ENCODE assay signal across 10 cellular contexts in the genomic region with DNA sequence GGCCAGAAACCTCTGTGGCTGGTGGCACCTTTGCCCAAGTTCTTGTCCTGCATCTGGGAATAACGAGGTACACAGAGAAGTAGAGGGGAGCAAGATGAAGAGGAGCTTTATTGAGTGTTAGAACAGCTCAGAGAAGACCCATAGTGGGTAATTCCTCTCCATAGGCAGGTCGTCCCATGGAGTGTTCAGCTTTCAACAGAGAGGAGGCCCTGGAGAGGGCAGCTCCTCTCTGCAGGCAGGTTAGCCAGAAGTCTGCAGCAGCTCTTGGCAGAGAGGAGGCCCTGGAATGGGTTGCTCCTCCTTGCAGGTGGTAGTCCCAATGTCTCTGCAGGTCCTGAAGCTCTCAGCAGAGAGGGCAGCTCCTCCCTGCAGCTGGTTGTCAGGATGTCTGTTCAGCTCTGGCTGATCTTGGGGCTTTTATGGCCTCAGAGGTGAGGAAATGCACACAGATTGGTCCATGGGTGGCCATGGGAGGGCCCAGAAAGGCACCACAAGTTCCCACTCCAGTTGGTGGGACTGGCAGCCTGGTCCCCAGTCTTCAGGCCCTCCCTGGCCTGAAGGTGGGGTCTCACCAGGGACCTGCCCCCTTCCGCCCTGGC.
DNase-seq lines count a peak whose midpoint lies in the region; ATAC-seq lines count a peak whose summit lies in the region.
"Had no signal": no experiment of that assay in that cellular context is flagged by ENCODE, and none has a peak within 500 bp of the region (broad histone marks: within the 10 kb centered on the region; RNA-seq: fewer than 3 reads in every experiment).

No MANE protein-coding gene starts in this region.

- no peaks in the 10 kb centered on the region for H3K36me3 Mint-ChIP-seq in CD4-positive, CD25-positive, alpha-beta regulatory T cell
- no peaks in the 10 kb centered on the region for H3K36me3 Mint-ChIP-seq in activated CD8-positive, alpha-beta T cell treated with anti-CD3 and anti-CD28 coated beads, Interleukin-2, amount 10 ng/mL, durations not matched to agents 7 days and 5 days (ENCODE audit: low read depth)

- H3K36me3 ChIP-seq in CD4-positive, CD25-positive, alpha-beta regulatory T cell (ENCODE audit: control insufficient read depth, insufficient read depth, low read length), result no peaks in the 10 kb centered on the region
- H3K36me3 ChIP-seq: SJSA1 had no signal

- peak overlapping the region in 3 of 4 donors; percentile 6 to 81 (median 62) for H3K4me3 Mint-ChIP-seq in CD4-positive, CD25-positive, alpha-beta regulatory T cell
- no peak overlapping the region for H3K4me3 Mint-ChIP-seq in activated CD8-positive, alpha-beta T cell treated with anti-CD3 and anti-CD28 coated beads, Interleukin-2, amount 10 ng/mL, durations not matched to agents 7 days and 5 days

- POLR2A ChIA-PET in activated CD8-positive, alpha-beta T cell treated with anti-CD3 and anti-CD28 coated beads, Interleukin-2, amount 10 ng/mL, durations not matched to agents 7 days and 5 days (lab: Charles Lee), result interaction anchor here (0.7 to 1.1 kb wide), 4 partner anchors 18 to 33 kb away, joined by 3 read pairs; no protein-coding TSS in a partner anchor

- no peaks in the 10 kb centered on the region for H3K9me3 ChIP-seq in CD4-positive, CD25-positive, alpha-beta regulatory T cell (ENCODE audit: control insufficient read depth in 2 of 2, low read length in 2 of 2)
- H3K9me3 ChIP-seq: SJSA1 had no signal

- peak; percentile 44 to 55 for ATAC-seq in CD4-positive, CD25-positive, alpha-beta regulatory T cell (ENCODE audit: low read depth in 2 of 2)
- ATAC-seq in GM18909 (IDR thresholded peaks at IDR 0.05; ENCODE audit: poor library complexity, unreplicated experiment), result peak; percentile 78
- ATAC-seq in GM21737 (IDR thresholded peaks at IDR 0.05; ENCODE audit: unreplicated experiment), result peak; percentile 60
- ATAC-seq in activated CD8-positive, alpha-beta T cell treated with anti-CD3 and anti-CD28 coated beads, Interleukin-2, amount 10 ng/mL, durations not matched to agents 7 days and 5 days, result peak; percentile 33
- no peak for ATAC-seq in GM19035 (IDR thresholded peaks at IDR 0.05; ENCODE audit: unreplicated experiment)

- no peak for DNase-seq in CD4-positive, CD25-positive, alpha-beta regulatory T cell
- DNase-seq in activated CD8-positive, alpha-beta T cell treated with anti-CD3 and anti-CD28 coated beads, Interleukin-2, amount 10 ng/mL, durations not matched to agents 7 days and 5 days, result no peak
- DNase-seq in NOMO-1 treated with dmso at 0.1 percent for 144 hours (lab: John Stamatoyannopoulos, UW; ENCODE audit: unreplicated experiment), result no peak
- DNase-seq in stimulated activated CD4-positive, alpha-beta T cell treated with anti-CD3 and anti-CD28 coated beads, Interleukin-15, amount 100 ng/mL, for 24 hours, result no peak
- no peak for DNase-seq in NCI-H1417 treated with DMSO at 0.1 percent for 48 hours (lab: John Stamatoyannopoulos, UW)
- DNase-seq: stimulated activated CD8-positive, alpha-beta memory T cell treated with anti-CD3 and anti-CD28 coated beads, Interleukin-4, amount 100 ng/mL, for 48 hours had no signal

- H3K27ac ChIP-seq in CD4-positive, CD25-positive, alpha-beta regulatory T cell (ENCODE audit: insufficient read depth, low read length, poor library complexity, severe bottlenecking), result no peak overlapping the region
- H3K27ac ChIP-seq: SJSA1 had no signal

- peaks cover 0 to 1% (median 0%) of the 10 kb centered on the region in 7 donors for H3K9me3 Mint-ChIP-seq in CD4-positive, CD25-positive, alpha-beta regulatory T cell
- no peaks in the 10 kb centered on the region for H3K9me3 Mint-ChIP-seq in activated CD8-positive, alpha-beta T cell treated with anti-CD3 and anti-CD28 coated beads, Interleukin-2, amount 10 ng/mL, durations not matched to agents 7 days and 5 days (ENCODE audit: insufficient read depth)

- H3K27me3 Mint-ChIP-seq in CD4-positive, CD25-positive, alpha-beta regulatory T cell, result no peaks in the 10 kb centered on the region
- H3K27me3 Mint-ChIP-seq in activated CD8-positive, alpha-beta T cell treated with anti-CD3 and anti-CD28 coated beads, Interleukin-2, amount 10 ng/mL, durations not matched to agents 7 days and 5 days (ENCODE audit: low read depth), result no peaks in the 10 kb centered on the region

- peaks cover 4% of the 10 kb centered on the region for H3K4me1 ChIP-seq in CD4-positive, CD25-positive, alpha-beta regulatory T cell (ENCODE audit: control insufficient read depth, insufficient read depth, low read length, poor library complexity, severe bottlenecking)
- H3K4me1 ChIP-seq: SJSA1 had no signal

- CTCF ChIA-PET in activated CD8-positive, alpha-beta T cell treated with anti-CD3 and anti-CD28 coated beads, Interleukin-2, amount 10 ng/mL, durations not matched to agents 7 days and 5 days (lab: Charles Lee), result interaction anchor here (0.9 to 5.6 kb wide), 7 partner anchors 8 to 111 kb away, joined by 3 to 54 read pairs (median 4); no protein-coding TSS in a partner anchor

- no peak overlapping the region for H3K4me3 ChIP-seq in CD4-positive, CD25-positive, alpha-beta regulatory T cell (ENCODE audit: low read depth, low read length)
- H3K4me3 ChIP-seq: SJSA1 had no signal

- no peaks in the 10 kb centered on the region for H3K27me3 ChIP-seq in CD4-positive, CD25-positive, alpha-beta regulatory T cell (ENCODE audit: control insufficient read depth, insufficient read depth, low read length)

- peak overlapping the region; percentile 16 to 76 (median 45) for H3K27ac Mint-ChIP-seq in CD4-positive, CD25-positive, alpha-beta regulatory T cell
- no peak overlapping the region for H3K27ac Mint-ChIP-seq in activated CD8-positive, alpha-beta T cell treated with anti-CD3 and anti-CD28 coated beads, Interleukin-2, amount 10 ng/mL, durations not matched to agents 7 days and 5 days

- peaks cover 0 to 34% (median 13%) of the 10 kb centered on the region in 4 donors for H3K4me1 Mint-ChIP-seq in CD4-positive, CD25-positive, alpha-beta regulatory T cell
- H3K4me1 Mint-ChIP-seq in activated CD8-positive, alpha-beta T cell treated with anti-CD3 and anti-CD28 coated beads, Interleukin-2, amount 10 ng/mL, durations not matched to agents 7 days and 5 days (ENCODE audit: low read depth), result peaks cover 20% of the 10 kb centered on the region
